In genomic region chr1:87044840-87045239, GRCh38 we compare ENCODE assay signal across 10 cellular contexts.
DNase-seq lines count a peak whose midpoint lies in the region; ATAC-seq and FAIRE-seq lines count a peak whose summit lies in the region.
"Had no signal": no experiment of that assay in that cellular context is flagged by ENCODE, and none has a peak within 500 bp of the region (broad histone marks: within the 10 kb centered on the region; RNA-seq: fewer than 3 reads in every experiment).

No MANE protein-coding gene starts in this region.

- peaks cover 7% of the 10 kb centered on the region for H3K9me3 Mint-ChIP-seq in activated CD4-positive, alpha-beta T cell treated with anti-CD3 and anti-CD28 coated beads for 36 hours (ENCODE audit: low read depth)
- H3K9me3 Mint-ChIP-seq in IgD-negative memory B cell, result no peaks in the 10 kb centered on the region
- H3K9me3 Mint-ChIP-seq in effector memory CD8-positive, alpha-beta T cell, result no peaks in the 10 kb centered on the region

- DNase-seq in activated CD4-positive, alpha-beta T cell treated with anti-CD3 and anti-CD28 coated beads for 36 hours, result peak; percentile 47
- no peak for DNase-seq in activated CD4-positive, alpha-beta T cell treated with anti-CD3 and anti-CD28 coated beads, Interleukin-2, amount 50 U/mL, for 48 hours
- DNase-seq in effector memory CD8-positive, alpha-beta T cell, result peak; percentile 4 to 8 (median 5)
- DNase-seq in GF-D8 (lab: John Stamatoyannopoulos, UW) (no peak), frontal cortex (ENCODE audit: low spot score in 2 of 2) (no peak), DMS153 (lab: John Stamatoyannopoulos, UW) (no peak)
- DNase-seq: 8988T, NCI-H510A had no signal

- POLR2A ChIA-PET in activated CD4-positive, alpha-beta T cell treated with anti-CD3 and anti-CD28 coated beads for 36 hours (lab: Charles Lee), result interaction anchor here (2.4 to 2.6 kb wide), 2 partner anchors 33 to 130 kb away, joined by 6 to 18 read pairs; partner anchors contain the start of genes HS2ST1 and SELENOF

- CTCF ChIA-PET in activated CD4-positive, alpha-beta T cell treated with anti-CD3 and anti-CD28 coated beads for 36 hours (lab: Charles Lee), result interaction anchor here (0.8 to 2.6 kb wide), 4 partner anchors 11 to 130 kb away, joined by 3 to 17 read pairs (median 6); partner anchors contain the start of genes HS2ST1 and SELENOF

- peak overlapping the region; percentile 94 for H3K27ac Mint-ChIP-seq in activated CD4-positive, alpha-beta T cell treated with anti-CD3 and anti-CD28 coated beads for 36 hours
- H3K27ac Mint-ChIP-seq in IgD-negative memory B cell, result peak overlapping the region in 1 of 3 donors; percentile 20
- peak overlapping the region in 1 of 2 donors; percentile 49 for H3K27ac Mint-ChIP-seq in effector memory CD8-positive, alpha-beta T cell

- H3K27me3 Mint-ChIP-seq in activated CD4-positive, alpha-beta T cell treated with anti-CD3 and anti-CD28 coated beads for 36 hours, result no peaks in the 10 kb centered on the region
- H3K27me3 Mint-ChIP-seq in IgD-negative memory B cell, result no peaks in the 10 kb centered on the region
- H3K27me3 Mint-ChIP-seq in effector memory CD8-positive, alpha-beta T cell, result no peaks in the 10 kb centered on the region

- ATAC-seq in activated CD4-positive, alpha-beta T cell treated with anti-CD3 and anti-CD28 coated beads for 36 hours, result peak; percentile 60
- peak; percentile 68 for ATAC-seq in GM21717 (IDR thresholded peaks at IDR 0.05; ENCODE audit: unreplicated experiment)
- ATAC-seq in effector memory CD8-positive, alpha-beta T cell (replicated peaks), result peak; percentile 89

- peaks cover 51% of the 10 kb centered on the region for H3K4me1 Mint-ChIP-seq in activated CD4-positive, alpha-beta T cell treated with anti-CD3 and anti-CD28 coated beads for 36 hours
- peaks cover 5 to 27% (median 22%) of the 10 kb centered on the region in 3 donors for H3K4me1 Mint-ChIP-seq in IgD-negative memory B cell
- H3K4me1 Mint-ChIP-seq in effector memory CD8-positive, alpha-beta T cell (ENCODE audit: low read depth in 2 of 2), result peaks cover 10 to 20% of the 10 kb centered on the region in 2 donors

- H3K36me3 Mint-ChIP-seq in activated CD4-positive, alpha-beta T cell treated with anti-CD3 and anti-CD28 coated beads for 36 hours (ENCODE audit: low read depth), result peaks cover 5% of the 10 kb centered on the region
- peaks cover 11% of the 10 kb centered on the region for H3K36me3 Mint-ChIP-seq in IgD-negative memory B cell
- no peaks in the 10 kb centered on the region for H3K36me3 Mint-ChIP-seq in effector memory CD8-positive, alpha-beta T cell (ENCODE audit: insufficient read depth)

- FAIRE-seq in frontal cortex (lab: Jason Lieb, UNC), result no peak

- H3K4me3 Mint-ChIP-seq in activated CD4-positive, alpha-beta T cell treated with anti-CD3 and anti-CD28 coated beads for 36 hours, result peak overlapping the region; percentile 55
- H3K4me3 Mint-ChIP-seq in IgD-negative memory B cell, result peak overlapping the region in 3 of 4 donors; percentile 7 to 42 (median 25)
- H3K4me3 Mint-ChIP-seq in effector memory CD8-positive, alpha-beta T cell, result no peak overlapping the region

- intact Hi-C loops in activated CD4-positive, alpha-beta T cell treated with anti-CD3 and anti-CD28 coated beads for 36 hours (cut with DNase I, micrococcal nuclease), result loop anchor here (1.0 to 10.0 kb wide), 5 partner anchors 33 to 340 kb away; partner anchors contain the start of genes HS2ST1 (in 2 of the 2), SELENOF (in 2 of the 2) and SH3GLB1 (in 1 of the 2)

Comparison
In these comparisons a context has a peak if more than half of its experiments do, and no peak if none do; other contexts are left out.
1. DNase-seq: peak in activated CD4-positive, alpha-beta T cell treated with anti-CD3 and anti-CD28 coated beads for 36 hours (single experiment) and effector memory CD8-positive, alpha-beta T cell (3 of 3); none in activated CD4-positive, alpha-beta T cell treated with anti-CD3 and anti-CD28 coated beads, Interleukin-2, amount 50 U/mL, for 48 hours (0 of 2), GF-D8 (single experiment), frontal cortex (0 of 2) and DMS153 (single experiment).
2. H3K4me3 Mint-ChIP-seq: peak in activated CD4-positive, alpha-beta T cell treated with anti-CD3 and anti-CD28 coated beads for 36 hours (single experiment) and IgD-negative memory B cell (3 of 4); none in effector memory CD8-positive, alpha-beta T cell (0 of 2).
3. Peak in every context shown above with its lines, with median percentiles within 50 percentile points of each other: ATAC-seq.